1 cellular context compared by ENCODE assay signal in genomic region chr17:17176341-17176740, GRCh38.
TF ChIP-seq lines count a peak whose summit lies in the region.

No MANE protein-coding gene starts in this region.

TF ChIP-seq in HepG2, 621 proteins besides CTCF, POLR2A, EP300 and RAD21 (continued from another document):
- TF ChIP-seq PAXIP1 (CRISPR knock-in tag; conservative IDR thresholded peaks at IDR 0.05) (no peak), CCDC6 (CRISPR knock-in tag; IDR thresholded peaks at IDR 0.05) (no peak), HNRNPL (IDR thresholded peaks at IDR 0.05; ENCODE audit: low read depth, low read length) (no peak), ZSCAN12 (CRISPR knock-in tag; IDR thresholded peaks at IDR 0.05) (no peak), ZFAT (CRISPR knock-in tag; conservative IDR thresholded peaks at IDR 0.05) (no peak), RBAK (CRISPR knock-in tag; IDR thresholded peaks at IDR 0.05) (no peak)
TF ChIP-seq in HepG2: peak in this region for 0.
